In genomic region chr18:61889541-61889940, GRCh38 we compare ENCODE assay signal across 24 cellular contexts. TPM values are rescaled to one million over a fixed set of nuclear protein-coding genes. Genes with fewer than 3 reads are reported as not detected.
"Had no signal": no experiment of that assay in that cellular context is flagged by ENCODE, and none has a peak within 500 bp of the region (broad histone marks: within the 10 kb centered on the region; RNA-seq: fewer than 3 reads in every experiment).

No MANE protein-coding gene starts in this region.

- DNase-seq: activated CD4-positive, alpha-beta T cell treated with anti-CD3 and anti-CD28 coated beads for 1 hour; activated CD4-positive, alpha-beta T cell treated with anti-CD3 and anti-CD28 coated beads, Interleukin-2, amount 50 U/mL, for 1 hour; activated CD8-positive, alpha-beta T cell treated with anti-CD3 and anti-CD28 coated beads, Interleukin-2, amount 10 ng/mL, durations not matched to agents 7 days and 5 days; activated gamma-delta T cell treated with Interleukin-2 at 50 U/mL for 16 hours; aorta; caudate nucleus; effector memory CD8-positive, alpha-beta T cell; esophagus squamous epithelium; lower lobe of right lung; mesendoderm; mucosa of descending colon; nephron progenitor cell; nucleus accumbens; posterior cingulate gyrus; sigmoid colon; stimulated activated CD4-positive, alpha-beta T cell treated with anti-CD3 and anti-CD28 coated beads, Interleukin-15, amount 100 ng/mL, for 24 hours; T-helper 1 cell; T-helper 9 cell; upper lobe of left lung had no signal

- H3K27me3 ChIP-seq: sigmoid colon had no signal

- H3K36me3 ChIP-seq: lower lobe of right lung, sigmoid colon, thoracic aorta had no signal

- H3K9me3 ChIP-seq: esophagus squamous epithelium, lower lobe of right lung, mucosa of descending colon, sigmoid colon, thoracic aorta, upper lobe of left lung had no signal

- H3K4me3 ChIP-seq: esophagus squamous epithelium, lower lobe of right lung, mucosa of descending colon, sigmoid colon, smooth muscle cell, thoracic aorta, upper lobe of left lung had no signal

- FAIRE-seq: keratinocyte had no signal

- ATAC-seq: activated CD8-positive, alpha-beta T cell treated with anti-CD3 and anti-CD28 coated beads, Interleukin-2, amount 10 ng/mL, durations not matched to agents 7 days and 5 days; activated naive CD4-positive, alpha-beta T cell treated with anti-CD3 and anti-CD28 coated beads, Interleukin-2, amount 50 U/mL, for 72 hours; effector memory CD8-positive, alpha-beta T cell; lower lobe of right lung; mucosa of descending colon; stimulated activated memory B cell treated with anti-CD40 and anti-IgM and Interleukin-4, amounts not matched to agents 10 μg/mL and 1 μg/mL and 100 μg/mL, for 72 hours had no signal

- H3K27ac ChIP-seq: lower lobe of right lung, sigmoid colon, thoracic aorta had no signal

RNA-seq across cellular contexts. Expression of gene RNF152, which starts 3.3 kb away (rescaled TPM):
- total RNA-seq: activated CD8-positive, alpha-beta T cell treated with anti-CD3 and anti-CD28 coated beads, Interleukin-2, amount 10 ng/mL, durations not matched to agents 7 days and 5 days had no signal
